26 cellular contexts compared by ENCODE assay signal in genomic region chr3:31405515-31405914, GRCh38.
"Had no signal": no experiment of that assay in that cellular context is flagged by ENCODE, and none has a peak within 500 bp of the region (broad histone marks: within the 10 kb centered on the region; RNA-seq: fewer than 3 reads in every experiment).

No MANE protein-coding gene starts in this region.

- H3K9me3 Mint-ChIP-seq: activated naive CD4-positive, alpha-beta T cell treated with anti-CD3 and anti-CD28 coated beads, Interleukin-2, amount 50 U/mL, for 24 hours; activated naive CD8-positive, alpha-beta T cell treated with anti-CD3 and anti-CD28 coated beads, Interleukin-2, amount 50 U/mL, for 24 hours; activated T-cell treated with anti-CD3 and anti-CD28 coated beads, Interleukin-2, amount 50 U/mL, for 24 hours had no signal

- DNase-seq: activated CD4-positive, alpha-beta T cell treated with anti-CD3 and anti-CD28 coated beads for 48 hours; activated CD4-positive, alpha-beta T cell treated with anti-CD3 and anti-CD28 coated beads, Interleukin-2, amount 50 U/mL, for 48 hours; activated CD8-positive, alpha-beta memory T cell treated with anti-CD3 and anti-CD28 coated beads for 24 hours; activated CD8-positive, alpha-beta memory T cell treated with anti-CD3 and anti-CD28 coated beads, Interleukin-2, amount 50 U/mL, for 4 hours; activated gamma-delta T cell treated with Interleukin-2 at 50 U/mL for 16 hours; activated naive CD8-positive, alpha-beta T cell treated with anti-CD3 and anti-CD28 coated beads, Interleukin-2, amount 50 U/mL, for 24 hours; activated T-cell treated with anti-CD3 and anti-CD28 coated beads, Interleukin-2, amount 50 U/mL, for 24 hours; dorsolateral prefrontal cortex; effector memory CD8-positive, alpha-beta T cell; foreskin keratinocyte; heart right ventricle; left lung; lower lobe of right lung; mesenchymal stem cell; mucosa of descending colon; naive B cell; occipital lobe; right cardiac atrium; stimulated activated CD4-positive, alpha-beta T cell treated with anti-CD3 and anti-CD28 coated beads, Interleukin-2, amount 100 ng/mL, for 48 hours; stimulated activated naive CD4-positive, alpha-beta T cell treated with Interleukin-2 at 50 U/mL for 16 hours; T-helper 9 cell; testis; transverse colon had no signal

- H3K27ac Mint-ChIP-seq: activated naive CD4-positive, alpha-beta T cell treated with anti-CD3 and anti-CD28 coated beads, Interleukin-2, amount 50 U/mL, for 24 hours; activated naive CD8-positive, alpha-beta T cell treated with anti-CD3 and anti-CD28 coated beads, Interleukin-2, amount 50 U/mL, for 24 hours; activated T-cell treated with anti-CD3 and anti-CD28 coated beads, Interleukin-2, amount 50 U/mL, for 24 hours; effector memory CD8-positive, alpha-beta T cell had no signal

- H3K36me3 Mint-ChIP-seq: brain had no signal

- H3K27me3 Mint-ChIP-seq: activated naive CD4-positive, alpha-beta T cell treated with anti-CD3 and anti-CD28 coated beads, Interleukin-2, amount 50 U/mL, for 24 hours; activated naive CD8-positive, alpha-beta T cell treated with anti-CD3 and anti-CD28 coated beads, Interleukin-2, amount 50 U/mL, for 24 hours; activated T-cell treated with anti-CD3 and anti-CD28 coated beads, Interleukin-2, amount 50 U/mL, for 24 hours; brain had no signal

- H3K4me3 Mint-ChIP-seq: activated naive CD4-positive, alpha-beta T cell treated with anti-CD3 and anti-CD28 coated beads, Interleukin-2, amount 50 U/mL, for 24 hours; activated naive CD8-positive, alpha-beta T cell treated with anti-CD3 and anti-CD28 coated beads, Interleukin-2, amount 50 U/mL, for 24 hours; activated T-cell treated with anti-CD3 and anti-CD28 coated beads, Interleukin-2, amount 50 U/mL, for 24 hours; brain; effector memory CD8-positive, alpha-beta T cell; naive B cell had no signal

- ATAC-seq: activated CD4-positive, CD25-positive, alpha-beta regulatory T cell treated with anti-CD3 and anti-CD28 coated beads, Interleukin-2, amount 50 U/mL, for 24 hours; activated naive CD8-positive, alpha-beta T cell treated with anti-CD3 and anti-CD28 coated beads, Interleukin-2, amount 50 U/mL, for 24 hours; effector memory CD8-positive, alpha-beta T cell; foreskin keratinocyte; left lung; lower lobe of right lung; mucosa of descending colon had no signal
